In the genomic region with DNA sequence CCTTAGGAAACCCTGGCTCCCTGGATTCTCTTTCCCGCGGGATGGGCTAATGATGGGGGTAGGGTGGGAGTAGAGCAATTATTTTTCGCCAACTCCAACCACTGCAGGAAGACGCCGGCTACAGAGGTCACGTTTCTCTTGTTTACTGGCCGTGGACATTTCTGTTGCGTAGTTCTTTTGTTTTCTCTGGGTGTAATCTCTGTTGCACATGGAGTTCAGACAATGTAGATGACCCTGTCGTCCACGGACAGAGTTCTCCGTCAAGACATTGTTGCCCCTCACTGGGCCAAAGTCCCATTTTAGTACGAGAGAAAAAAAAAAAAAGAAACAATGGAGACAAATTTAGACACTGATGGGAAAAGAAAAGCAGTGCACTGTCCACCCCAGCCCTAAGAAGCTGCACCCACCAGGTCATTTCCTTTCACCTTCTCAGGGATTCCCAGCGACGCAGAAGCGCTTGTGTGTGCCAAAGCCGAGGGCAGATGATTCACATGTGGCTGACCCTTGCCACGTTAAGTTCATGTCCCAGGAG, we compare ENCODE assay signal across 21 cellular contexts.
DNase-seq lines count a peak whose midpoint lies in the region; ATAC-seq and TF ChIP-seq lines count a peak whose summit lies in the region.
"Had no signal": no experiment of that assay in that cellular context is flagged by ENCODE, and none has a peak within 500 bp of the region (broad histone marks: within the 10 kb centered on the region; RNA-seq: fewer than 3 reads in every experiment).

No MANE protein-coding gene starts in this region.

- H3K4me1 Mint-ChIP-seq in mesothelial cell of epicardium, result peaks cover 31% of the 10 kb centered on the region
- no peaks in the 10 kb centered on the region for H3K4me1 Mint-ChIP-seq in CD8-positive, alpha-beta T cell (ENCODE audit: low read depth)
- H3K4me1 Mint-ChIP-seq: CD14-positive monocyte had no signal

- no peak overlapping the region for H3K9ac ChIP-seq in skeletal muscle tissue (ENCODE audit: low read depth in 1 of 3, low read length in 3 of 3)

- H3K27ac ChIP-seq in body of pancreas, result no peak overlapping the region
- peak overlapping the region; percentile 58 for H3K27ac ChIP-seq in skeletal muscle tissue (ENCODE audit: low read depth, low read length)
- no peak overlapping the region for H3K27ac ChIP-seq in CD8-positive, alpha-beta T cell (ENCODE audit: low read depth, low read length)

- POLR2A ChIA-PET in CD8-positive, alpha-beta T cell (lab: Charles Lee), result no interaction called here

- H3K27me3 Mint-ChIP-seq in mesothelial cell of epicardium (ENCODE audit: low read depth), result no peaks in the 10 kb centered on the region
- H3K27me3 Mint-ChIP-seq in CD8-positive, alpha-beta T cell (ENCODE audit: low read depth), result peaks cover 3% of the 10 kb centered on the region

- CTCF ChIA-PET in CD8-positive, alpha-beta T cell (lab: Charles Lee), result no interaction called here

- 58 to 65% methylated on average over 17 of the region's 17 CpGs for WGBS in body of pancreas, 2 donors
- WGBS in lower leg skin, 2 donors, result 77 to 86% methylated on average over 17 of the region's 17 CpGs

- no peaks in the 10 kb centered on the region for H3K36me3 Mint-ChIP-seq in mesothelial cell of epicardium
- no peaks in the 10 kb centered on the region for H3K36me3 Mint-ChIP-seq in CD8-positive, alpha-beta T cell
- H3K36me3 Mint-ChIP-seq: CD14-positive monocyte had no signal

- H3K27me3 ChIP-seq in body of pancreas (no peaks in the 10 kb centered on the region), skeletal muscle tissue (ENCODE audit: control insufficient read depth in 3 of 3, insufficient read depth in 3 of 3, low read length in 3 of 3) (no peaks in the 10 kb centered on the region)
- H3K27me3 ChIP-seq in CD8-positive, alpha-beta T cell (ENCODE audit: insufficient read depth, low read length), result no peaks in the 10 kb centered on the region

- peak; percentile 73 for ATAC-seq in body of pancreas
- peak; percentile 63 to 79 for ATAC-seq in left cardiac atrium
- ATAC-seq in CD8-positive, alpha-beta T cell, result no peak
- no peak for ATAC-seq in GM19397 (IDR thresholded peaks at IDR 0.05; ENCODE audit: unreplicated experiment)
- ATAC-seq: GM12878, HCT116, mucosa of descending colon had no signal

- DNase-seq in body of pancreas, result peak in 1 of 4 donors; percentile 4
- DNase-seq in left cardiac atrium, result peak; percentile 41
- DNase-seq in mesothelial cell of epicardium (ENCODE audit: low spot score in 2 of 2, unreplicated experiment in 2 of 2), result no peak
- no peak for DNase-seq in CD8-positive, alpha-beta T cell
- DNase-seq in lower leg skin (ENCODE audit: low spot score in 2 of 2), result no peak
- DNase-seq: activated naive CD4-positive, alpha-beta T cell treated with Interleukin-2 at 50 U/mL for 16 hours; activated T-cell treated with anti-CD3 and anti-CD28 coated beads, Interleukin-2, amount 50 U/mL, for 48 hours; amniotic stem cell; glutamatergic neuron; mucosa of descending colon; NCI-H1694; stimulated activated CD4-positive, alpha-beta T cell treated with anti-CD3 and anti-CD28 coated beads, Interleukin-4, amount 100 ng/mL, for 4 hours; stimulated activated naive CD4-positive, alpha-beta T cell had no signal

- intact Hi-C loops in body of pancreas (cut with DNase I), result no loop called here
- intact Hi-C loops in left cardiac atrium (cut with DNase I), result loop anchor here in 1 of 2 donors (10.0 kb wide), 1 partner anchor 213 kb away; no protein-coding TSS in a partner anchor
- intact Hi-C loops in CD8-positive, alpha-beta T cell (cut with DNase I, micrococcal nuclease), result no loop called here
- intact Hi-C loops in lower leg skin (cut with DNase I; ENCODE audit: low total_unique reads), result no loop called here

- H3K4me3 ChIP-seq in body of pancreas, result no peak overlapping the region
- H3K4me3 ChIP-seq in skeletal muscle tissue (ENCODE audit: low read length in 3 of 3), result no peak overlapping the region
- H3K4me3 ChIP-seq in CD8-positive, alpha-beta T cell (ENCODE audit: low read depth, low read length), result no peak overlapping the region
- no peak overlapping the region for H3K4me3 ChIP-seq in lower leg skin (ENCODE audit: low read depth, poor library complexity, severe bottlenecking)
- H3K4me3 ChIP-seq: coronary artery, GM12878, mucosa of descending colon had no signal

- TF ChIP-seq POLR2A in body of pancreas (IDR thresholded peaks at IDR 0.05) (no peak), lower leg skin (IDR thresholded peaks at IDR 0.05) (no peak)

- H3K9me3 ChIP-seq in body of pancreas (no peaks in the 10 kb centered on the region), skeletal muscle tissue (ENCODE audit: control insufficient read depth in 3 of 3, low read length in 3 of 3) (no peaks in the 10 kb centered on the region)
- no peaks in the 10 kb centered on the region for H3K9me3 ChIP-seq in CD8-positive, alpha-beta T cell (ENCODE audit: low read length)
- H3K9me3 ChIP-seq: mucosa of descending colon had no signal

- H3K27ac Mint-ChIP-seq in mesothelial cell of epicardium, result peak overlapping the region; percentile 25
- H3K27ac Mint-ChIP-seq in CD8-positive, alpha-beta T cell, result no peak overlapping the region
- H3K27ac Mint-ChIP-seq: CD14-positive monocyte, progenitor cell of endocrine pancreas had no signal

- no peaks in the 10 kb centered on the region for H3K36me3 ChIP-seq in body of pancreas (replicated peaks in 1 of 2; ENCODE audit: insufficient read depth in 1 of 2, low read depth in 2 of 2)
- no peaks in the 10 kb centered on the region for H3K36me3 ChIP-seq in skeletal muscle tissue (ENCODE audit: control insufficient read depth in 3 of 3, insufficient read depth in 3 of 3, low read length in 3 of 3)
- no peaks in the 10 kb centered on the region for H3K36me3 ChIP-seq in CD8-positive, alpha-beta T cell (ENCODE audit: insufficient read depth, low read length)

- TF ChIP-seq CTCF in body of pancreas (IDR thresholded peaks at IDR 0.05) (no peak), mesothelial cell of epicardium (IDR thresholded peaks at IDR 0.05; ENCODE audit: unreplicated experiment) (no peak), lower leg skin (IDR thresholded peaks at IDR 0.05) (no peak)
- TF ChIP-seq CTCF in CD8-positive, alpha-beta T cell (IDR thresholded peaks at IDR 0.05), result no peak

- H3K9me3 Mint-ChIP-seq in mesothelial cell of epicardium, result no peaks in the 10 kb centered on the region
- H3K9me3 Mint-ChIP-seq in CD8-positive, alpha-beta T cell, result no peaks in the 10 kb centered on the region

- no peaks in the 10 kb centered on the region for H3K4me1 ChIP-seq in body of pancreas
- no peaks in the 10 kb centered on the region for H3K4me1 ChIP-seq in skeletal muscle tissue (ENCODE audit: control insufficient read depth in 3 of 3, insufficient read depth in 3 of 3, low read length in 3 of 3)
- H3K4me1 ChIP-seq in CD8-positive, alpha-beta T cell (ENCODE audit: insufficient read depth, low read length), result no peaks in the 10 kb centered on the region

- H3K4me3 Mint-ChIP-seq in mesothelial cell of epicardium, result no peak overlapping the region
- no peak overlapping the region for H3K4me3 Mint-ChIP-seq in CD8-positive, alpha-beta T cell
- H3K4me3 Mint-ChIP-seq: CD14-positive monocyte, neural crest cell had no signal

Comparison
In these comparisons a context has a peak if more than half of its experiments do, and no peak if none do; other contexts are left out.
1. ATAC-seq: peak in body of pancreas (single experiment) and left cardiac atrium (2 of 2); none in CD8-positive, alpha-beta T cell (single experiment) and GM19397 (single experiment).